21 cellular contexts compared by ENCODE assay signal in genomic region chr22:50020606-50021005, GRCh38. TPM values are rescaled to one million over a fixed set of nuclear protein-coding genes. Genes with fewer than 3 reads are reported as not detected.
DNase-seq lines count a peak whose midpoint lies in the region; ATAC-seq, FAIRE-seq and TF ChIP-seq lines count a peak whose summit lies in the region.
"Had no signal": no experiment of that assay in that cellular context is flagged by ENCODE, and none has a peak within 500 bp of the region (broad histone marks: within the 10 kb centered on the region; RNA-seq: fewer than 3 reads in every experiment).

No MANE protein-coding gene starts in this region.

- in situ Hi-C loops in K562 (cut with MboI): no loop called here

- H3K4me3 Mint-ChIP-seq in CD14-positive monocyte: no peak overlapping the region
- H3K4me3 Mint-ChIP-seq: CD4-positive, alpha-beta memory T cell; H9 had no signal

- CTCF ChIA-PET in HEK293 (lab: Yijun Ruan, JAX): no interaction called here
- CTCF ChIA-PET in K562 (lab: Yijun Ruan, JAX; ENCODE audit: low intra/inter-chr PET ratio): no interaction called here
- CTCF ChIA-PET in A673 (lab: Charles Lee): no interaction called here

- H3K27me3 ChIP-seq in K562 (ENCODE audit: control insufficient read depth in 2 of 2, insufficient read depth in 2 of 2, low read length in 2 of 2): peaks cover under 1 to 20% of the 10 kb centered on the region in 2 experiments; a peak in 3 of 5 replicates
- peaks cover 17% of the 10 kb centered on the region for H3K27me3 ChIP-seq in osteoblast (ENCODE audit: insufficient read depth, low read length)
- peaks cover 20% of the 10 kb centered on the region for H3K27me3 ChIP-seq in upper lobe of right lung
- no peaks in the 10 kb centered on the region for H3K27me3 ChIP-seq in A673 (replicated peaks; ENCODE audit: insufficient read depth, low read depth, low read length, poor library complexity)

- H2AFZ ChIP-seq in K562 (ENCODE audit: low read depth, low read length) (no peak overlapping the region), osteoblast (ENCODE audit: low read length) (no peak overlapping the region)

- no peak for TF ChIP-seq POLR2A in K562 (conservative IDR thresholded peaks at IDR 0.05)

- no peaks in the 10 kb centered on the region for H3K9me1 ChIP-seq in K562 (ENCODE audit: control insufficient read depth, insufficient read depth, low read length)

- H3K9me3 ChIP-seq in HEK293 (ENCODE audit: control insufficient read depth, insufficient read depth, low read depth, low read length) (no peaks in the 10 kb centered on the region), K562 (replicated peaks; ENCODE audit: control insufficient read depth, insufficient read depth, low read depth, low read length) (no peaks in the 10 kb centered on the region; the same call in 1 of the 2 replicates), osteoblast (ENCODE audit: low read depth, low read length) (no peaks in the 10 kb centered on the region), upper lobe of right lung (no peaks in the 10 kb centered on the region), A673 (ENCODE audit: low read depth, low read length, poor library complexity, severe bottlenecking) (peaks cover 4% of the 10 kb centered on the region)

- no peak for TF ChIP-seq EP300 in K562 (IDR thresholded peaks at IDR 0.05; ENCODE audit: low read length)

- no peak for FAIRE-seq in K562 (lab: Jason Lieb, UNC)
- FAIRE-seq: A204.1 had no signal

- peaks cover 0 to 6% (median 0%) of the 10 kb centered on the region in 7 donors for H3K9me3 Mint-ChIP-seq in CD14-positive monocyte
- H3K9me3 Mint-ChIP-seq: CD4-positive, alpha-beta memory T cell; H9 had no signal

- H3K36me3 ChIP-seq in HEK293 (ENCODE audit: control insufficient read depth in 2 of 2, insufficient read depth in 1 of 2, low read length in 2 of 2) (no peaks in the 10 kb centered on the region), K562 (ENCODE audit: control insufficient read depth, insufficient read depth, low read length) (no peaks in the 10 kb centered on the region), osteoblast (ENCODE audit: insufficient read depth, low read length) (no peaks in the 10 kb centered on the region), upper lobe of right lung (no peaks in the 10 kb centered on the region), A673 (ENCODE audit: insufficient read depth, low read length, poor library complexity, severe bottlenecking) (no peaks in the 10 kb centered on the region)

- H3K36me3 Mint-ChIP-seq in CD14-positive monocyte: no peaks in the 10 kb centered on the region
- H3K36me3 Mint-ChIP-seq: CD4-positive, alpha-beta memory T cell had no signal

- H4K20me1 ChIP-seq in K562 (replicated peaks; ENCODE audit: control insufficient read depth, insufficient read depth, low read length) (no peaks in the 10 kb centered on the region), osteoblast (ENCODE audit: insufficient read depth, low read length) (no peaks in the 10 kb centered on the region)

- peaks cover 6% of the 10 kb centered on the region for H3K4me1 Mint-ChIP-seq in CD14-positive monocyte
- H3K4me1 Mint-ChIP-seq: H9 had no signal

- BruUV-seq in K562 (replicated peaks; lab: Mats Ljungman, UMichigan) (no TSS peak), A673 (replicated peaks; lab: Mats Ljungman, UMichigan) (no TSS peak)

- TF ChIP-seq RAD21 in K562 (CRISPR knock-in tag; conservative IDR thresholded peaks at IDR 0.05 in 1 of 2, IDR thresholded peaks at IDR 0.05 in 1 of 2): no peak

- H3K79me2 ChIP-seq in K562 (ENCODE audit: control insufficient read depth, insufficient read depth, low read length) (no peaks in the 10 kb centered on the region), osteoblast (ENCODE audit: insufficient read depth, low read length) (no peaks in the 10 kb centered on the region)

- intact Hi-C loops in K562 (cut with micrococcal nuclease): no loop called here
- intact Hi-C loops in upper lobe of right lung (cut with DNase I): no loop called here
- intact Hi-C loops in A673 (cut with micrococcal nuclease; ENCODE audit: unreplicated experiment): no loop called here
- intact Hi-C loops in CD14-positive monocyte (cut with micrococcal nuclease): no loop called here

- H3K27ac ChIP-seq in HEK293 (ENCODE audit: extremely low read depth, low read depth, low read length): no peak overlapping the region
- H3K27ac ChIP-seq in K562 (ENCODE audit: extremely low read depth, low read depth, low read length): no peak overlapping the region
- no peak overlapping the region for H3K27ac ChIP-seq in osteoblast (ENCODE audit: low read depth, low read length)
- no peak overlapping the region for H3K27ac ChIP-seq in upper lobe of right lung
- no peak overlapping the region for H3K27ac ChIP-seq in A673 (ENCODE audit: low read depth, low read length, poor library complexity, severe bottlenecking)
- H3K27ac ChIP-seq: C4-2B had no signal

- DNase-seq in K562 (ENCODE audit: extremely low read depth in 1 of 4, low spot score in 3 of 4) (no peak), osteoblast (ENCODE audit: insufficient read length, low spot score, missing footprints) (peak; percentile 1), upper lobe of right lung (peak; percentile 12), NCI-H2171 treated with DMSO at 0.1 percent for 48 hours (lab: John Stamatoyannopoulos, UW) (no peak), A673 (ENCODE audit: low spot score) (no peak), CD14-positive monocyte (ENCODE audit: low spot score) (no peak)
- DNase-seq: AML-193; CD4-positive, alpha-beta memory T cell; DMS153; DMS79; GDM1; GOT3; H9; IMR-90; KBM-7 had no signal

- H3K4me3 ChIP-seq in HEK293 (ENCODE audit: low read depth, low read length) (no peak overlapping the region), K562 (no peak overlapping the region), osteoblast (ENCODE audit: insufficient read depth, low read length) (no peak overlapping the region), upper lobe of right lung (no peak overlapping the region), A673 (ENCODE audit: low read depth, low read length, poor library complexity, severe bottlenecking) (no peak overlapping the region)

- WGBS in K562 (ENCODE audit: insufficient coverage, low coverage, missing lambda C conversion rate): 20% methylated on average over 15 of the region's 15 CpGs

- H3K4me2 ChIP-seq in K562 (ENCODE audit: insufficient read depth, low read length): no peak overlapping the region
- H3K4me2 ChIP-seq in osteoblast (ENCODE audit: insufficient read depth, low read length): no peak overlapping the region

- H3K4me1 ChIP-seq in HEK293 (ENCODE audit: control insufficient read depth, insufficient read depth, low read length) (no peaks in the 10 kb centered on the region), K562 (replicated peaks in 1 of 2; ENCODE audit: control insufficient read depth in 2 of 2, insufficient read depth in 2 of 2, low read length in 2 of 2) (peaks cover 0 to 17% of the 10 kb centered on the region in 2 experiments; a peak in 1 of 5 replicates), osteoblast (ENCODE audit: insufficient read depth, low read length) (no peaks in the 10 kb centered on the region), upper lobe of right lung (no peaks in the 10 kb centered on the region), A673 (ENCODE audit: insufficient read depth, low read length, poor library complexity, severe bottlenecking) (no peaks in the 10 kb centered on the region)

- TF ChIP-seq CTCF in HEK293 (tag by site-specific recombination; IDR thresholded peaks at IDR 0.05) (no peak), K562 (IDR thresholded peaks at IDR 0.05 in 2 of 3, conservative IDR thresholded peaks at IDR 0.05 in 1 of 3; ENCODE audit: insufficient read depth in 2 of 3, low read depth in 1 of 3, low read length in 3 of 3) (no peak), osteoblast (IDR thresholded peaks at IDR 0.05; ENCODE audit: extremely low read depth, low read depth, low read length) (no peak), upper lobe of right lung (IDR thresholded peaks at IDR 0.05) (no peak), A673 (conservative IDR thresholded peaks at IDR 0.05; ENCODE audit: low read depth, low read length) (no peak), CD14-positive monocyte (IDR thresholded peaks at IDR 0.05) (no peak)

- no peak overlapping the region for H3K27ac Mint-ChIP-seq in CD14-positive monocyte
- H3K27ac Mint-ChIP-seq: CD4-positive, alpha-beta memory T cell; H9 had no signal

- ATAC-seq in K562: no peak
- no peak for ATAC-seq in upper lobe of right lung

- H3K9ac ChIP-seq in K562 (ENCODE audit: insufficient read depth in 1 of 2, low read depth in 2 of 2, low read length in 2 of 2): no peak overlapping the region

- peaks cover 30 to 40% (median 34%) of the 10 kb centered on the region in 3 donors for H3K27me3 Mint-ChIP-seq in CD14-positive monocyte (ENCODE audit: low read depth in 3 of 3)

- POLR2A ChIA-PET in HEK293 (lab: Yijun Ruan, JAX): no interaction called here
- POLR2A ChIA-PET in K562 (lab: Yijun Ruan, JAX): no interaction called here
- POLR2A ChIA-PET in A673 (lab: Charles Lee; ENCODE audit: low non-redundant PET): no interaction called here

RNA-seq across cellular contexts. Expression of gene IL17REL, which starts 8.0 kb away (rescaled TPM):
- 0.30 and 1.3 TPM in 2 replicates for total RNA-seq in K562 (2011; cell fraction: chromatin; rRNA removed; ENCODE audit: low replicate concordance)
- total RNA-seq in K562 (2011; cell fraction: nucleolus; rRNA removed): 0.53 and 0.83 TPM in 2 replicates
- 0.66 and 0.76 TPM in 2 replicates for total RNA-seq in K562 (2011; cell fraction: nucleoplasm; rRNA removed)
- total RNA-seq in K562 (2014; rRNA removed) (0.05 and 0.29 TPM in 2 replicates), K562 (2014; rRNA removed; fragmentation: Illumina TruSeq; extraction: Trizol) (not detected in 2 replicates), K562 (2015; rRNA removed; fragmentation: Illumina TruSeq; extraction: Trizol) (0.11 and 0.15 TPM in 2 replicates), K562 (2021) (0.22 and 0.42 TPM in 2 replicates), osteoblast (not detected in 2 replicates), upper lobe of right lung (not detected), A673 (2021) (not detected in 2 replicates)
- polyA plus RNA-seq in K562 (2011; rRNA removed) (0.05 and 0.06 TPM in 2 replicates), K562 (2014; fragmentation: Illumina TruSeq; extraction: Trizol) (0.08 TPM in 1 of 2 replicates, not detected in the other), K562 (2014; fragmentation: Nextera tagmentation; extraction: Ambion mirVana) (not detected), K562 (2014; rRNA removed) (0.08 and 0.11 TPM in 2 replicates), CD14-positive monocyte (not detected)
- polyA plus RNA-seq in K562 (2011; cell fraction: cytosol; rRNA removed): 0.03 and 0.16 TPM in 2 replicates
- polyA plus RNA-seq in K562 (2011; cell fraction: nucleus; rRNA removed): 0.25 and 0.57 TPM in 2 replicates
- polyA plus RNA-seq in K562 (2012): 0.17 and 0.18 TPM in 2 replicates
- not detected in 2 replicates for polyA minus RNA-seq in K562 (2011; rRNA and poly(A)+ RNA removed)
- polyA minus RNA-seq in K562 (2011; cell fraction: cytosol; rRNA and poly(A)+ RNA removed): not detected in 2 replicates
- 0.54 and 0.56 TPM in 2 replicates for polyA minus RNA-seq in K562 (2011; cell fraction: nucleus; rRNA and poly(A)+ RNA removed)
- total RNA-seq: CD4-positive, alpha-beta memory T cell; Daoy; IMR-90 had no signal
- polyA plus RNA-seq: BJ; CD4-positive, alpha-beta memory T cell; IMR-90 had no signal

RNA-seq across cellular contexts. Expression of gene TTLL8, which starts 37.5 kb away (rescaled TPM):
- not detected in 2 replicates for total RNA-seq in K562 (2011; cell fraction: chromatin; rRNA removed; ENCODE audit: low replicate concordance)
- not detected in 2 replicates for total RNA-seq in K562 (2011; cell fraction: nucleolus; rRNA removed)
- not detected in 2 replicates for total RNA-seq in K562 (2011; cell fraction: nucleoplasm; rRNA removed)
- total RNA-seq in K562 (2014; rRNA removed): not detected in 2 replicates
- total RNA-seq in K562 (2014; rRNA removed; fragmentation: Illumina TruSeq; extraction: Trizol): not detected in 2 replicates
- total RNA-seq in K562 (2015; rRNA removed; fragmentation: Illumina TruSeq; extraction: Trizol): not detected in 2 replicates
- total RNA-seq in K562 (2021): not detected in 2 replicates
- polyA plus RNA-seq in K562 (2011; rRNA removed): not detected in 2 replicates
- not detected in 2 replicates for polyA plus RNA-seq in K562 (2011; cell fraction: cytosol; rRNA removed)
- polyA plus RNA-seq in K562 (2011; cell fraction: nucleus; rRNA removed): not detected in 2 replicates
- polyA plus RNA-seq in K562 (2012): not detected in 2 replicates
- not detected in 2 replicates for polyA plus RNA-seq in K562 (2014; fragmentation: Illumina TruSeq; extraction: Trizol)
- polyA plus RNA-seq in K562 (2014; fragmentation: Nextera tagmentation; extraction: Ambion mirVana): not detected
- not detected in 2 replicates for polyA plus RNA-seq in K562 (2014; rRNA removed)
- polyA minus RNA-seq in K562 (2011; rRNA and poly(A)+ RNA removed): not detected in 2 replicates
- not detected in 2 replicates for polyA minus RNA-seq in K562 (2011; cell fraction: cytosol; rRNA and poly(A)+ RNA removed)
- not detected in 2 replicates for polyA minus RNA-seq in K562 (2011; cell fraction: nucleus; rRNA and poly(A)+ RNA removed)
- not detected in 2 replicates for total RNA-seq in osteoblast
- not detected for total RNA-seq in upper lobe of right lung
- not detected in 2 replicates for total RNA-seq in A673 (2021)
- not detected for polyA plus RNA-seq in CD14-positive monocyte
- total RNA-seq: CD4-positive, alpha-beta memory T cell; Daoy; H9; HT-29; IMR-90 had no signal
- polyA plus RNA-seq: BJ; CD4-positive, alpha-beta memory T cell; IMR-90 had no signal

Comparison
In these comparisons a context has a peak if more than half of its experiments do, and no peak if none do; other contexts are left out.
1. DNase-seq: peak in osteoblast (single experiment) and upper lobe of right lung (single experiment); none in K562 (0 of 4), NCI-H2171 treated with DMSO at 0.1 percent for 48 hours (single experiment), A673 (single experiment) and CD14-positive monocyte (single experiment).
2. Of the 44 proteins assayed by ChIP-seq in both K562 and HEK293: peak only in K562: none; only in HEK293: ZBTB26; in both: none; in neither: 43.